1 cellular context compared by ENCODE assay signal in genomic region chr5:9782806-9783560, GRCh38.
TF ChIP-seq lines count a peak whose summit lies in the region.

No MANE protein-coding gene starts in this region.

TF ChIP-seq in H1, 55 proteins besides CTCF, POLR2A, EP300 and RAD21 (continued from another document):
- no peak for TF ChIP-seq ATF2 (IDR thresholded peaks at IDR 0.05; ENCODE audit: low read length)
- TF ChIP-seq GTF2F1 (IDR thresholded peaks at IDR 0.05; ENCODE audit: borderline replicate concordance, low read depth, low read length): no peak
- TF ChIP-seq CHD7 (IDR thresholded peaks at IDR 0.05; ENCODE audit: insufficient replicate concordance, low read length): no peak
- TF ChIP-seq GABPA (IDR thresholded peaks at IDR 0.05; ENCODE audit: borderline replicate concordance, insufficient read depth, low read length): no peak
- no peak for TF ChIP-seq POLR2AphosphoS5 (IDR thresholded peaks at IDR 0.05; ENCODE audit: low read depth, low read length)
- TF ChIP-seq RXRA (IDR thresholded peaks at IDR 0.05; ENCODE audit: insufficient read depth, low read depth, low read length): no peak
TF ChIP-seq in H1: peak in this region for 0.
